Comparison of ENCODE assay signal across 2 cellular contexts in genomic region chr4:173176010-173176409, GRCh38.
TF ChIP-seq lines count a peak whose summit lies in the region.

No MANE protein-coding gene starts in this region.

TF ChIP-seq in GM23338, 12 proteins besides CTCF, POLR2A, EP300 and RAD21 (continued from another document):
- TF ChIP-seq ETS1 (IDR thresholded peaks at IDR 0.05) (no peak), ZNF114 (CRISPR knock-in tag; IDR thresholded peaks at IDR 0.05) (no peak), EZH2phosphoT487 (IDR thresholded peaks at IDR 0.05; ENCODE audit: unreplicated experiment) (no peak), STAT1 (IDR thresholded peaks at IDR 0.05; ENCODE audit: unreplicated experiment) (no peak), EZH2 (IDR thresholded peaks at IDR 0.05; ENCODE audit: low read depth, unreplicated experiment) (no peak), ZNF462 (CRISPR knock-in tag; IDR thresholded peaks at IDR 0.05) (no peak), CREB1 (CRISPR knock-in tag; IDR thresholded peaks at IDR 0.05; ENCODE audit: low read depth) (no peak), JUNB (IDR thresholded peaks at IDR 0.05; ENCODE audit: unreplicated experiment) (no peak), ZNF331 (CRISPR knock-in tag; IDR thresholded peaks at IDR 0.05; ENCODE audit: low read depth) (no peak)
- TF ChIP-seq, protein P1, sequence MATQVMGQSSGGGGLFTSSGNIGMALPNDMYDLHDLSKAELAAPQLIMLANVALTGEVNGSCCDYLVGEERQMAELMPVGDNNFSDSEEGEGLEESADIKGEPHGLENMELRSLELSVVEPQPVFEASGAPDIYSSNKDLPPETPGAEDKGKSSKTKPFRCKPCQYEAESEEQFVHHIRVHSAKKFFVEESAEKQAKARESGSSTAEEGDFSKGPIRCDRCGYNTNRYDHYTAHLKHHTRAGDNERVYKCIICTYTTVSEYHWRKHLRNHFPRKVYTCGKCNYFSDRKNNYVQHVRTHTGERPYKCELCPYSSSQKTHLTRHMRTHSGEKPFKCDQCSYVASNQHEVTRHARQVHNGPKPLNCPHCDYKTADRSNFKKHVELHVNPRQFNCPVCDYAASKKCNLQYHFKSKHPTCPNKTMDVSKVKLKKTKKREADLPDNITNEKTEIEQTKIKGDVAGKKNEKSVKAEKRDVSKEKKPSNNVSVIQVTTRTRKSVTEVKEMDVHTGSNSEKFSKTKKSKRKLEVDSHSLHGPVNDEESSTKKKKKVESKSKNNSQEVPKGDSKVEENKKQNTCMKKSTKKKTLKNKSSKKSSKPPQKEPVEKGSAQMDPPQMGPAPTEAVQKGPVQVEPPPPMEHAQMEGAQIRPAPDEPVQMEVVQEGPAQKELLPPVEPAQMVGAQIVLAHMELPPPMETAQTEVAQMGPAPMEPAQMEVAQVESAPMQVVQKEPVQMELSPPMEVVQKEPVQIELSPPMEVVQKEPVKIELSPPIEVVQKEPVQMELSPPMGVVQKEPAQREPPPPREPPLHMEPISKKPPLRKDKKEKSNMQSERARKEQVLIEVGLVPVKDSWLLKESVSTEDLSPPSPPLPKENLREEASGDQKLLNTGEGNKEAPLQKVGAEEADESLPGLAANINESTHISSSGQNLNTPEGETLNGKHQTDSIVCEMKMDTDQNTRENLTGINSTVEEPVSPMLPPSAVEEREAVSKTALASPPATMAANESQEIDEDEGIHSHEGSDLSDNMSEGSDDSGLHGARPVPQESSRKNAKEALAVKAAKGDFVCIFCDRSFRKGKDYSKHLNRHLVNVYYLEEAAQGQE (IDR thresholded peaks at IDR 0.05; ENCODE audit: unreplicated experiment), result no peak
TF ChIP-seq in GM23338: peak in this region for 0.

TF ChIP-seq in H1, 55 proteins besides CTCF, POLR2A, EP300 and RAD21 (continued from another document):
- TF ChIP-seq CTBP2 (IDR thresholded peaks at IDR 0.05; ENCODE audit: borderline replicate concordance, insufficient read depth, insufficient read length, low read length) (no peak), KDM1A (IDR thresholded peaks at IDR 0.05; ENCODE audit: borderline replicate concordance, low read length) (0 out of 2 replicates have a peak, but pooled peaks have one; percentile 33)
